In the genomic region with DNA sequence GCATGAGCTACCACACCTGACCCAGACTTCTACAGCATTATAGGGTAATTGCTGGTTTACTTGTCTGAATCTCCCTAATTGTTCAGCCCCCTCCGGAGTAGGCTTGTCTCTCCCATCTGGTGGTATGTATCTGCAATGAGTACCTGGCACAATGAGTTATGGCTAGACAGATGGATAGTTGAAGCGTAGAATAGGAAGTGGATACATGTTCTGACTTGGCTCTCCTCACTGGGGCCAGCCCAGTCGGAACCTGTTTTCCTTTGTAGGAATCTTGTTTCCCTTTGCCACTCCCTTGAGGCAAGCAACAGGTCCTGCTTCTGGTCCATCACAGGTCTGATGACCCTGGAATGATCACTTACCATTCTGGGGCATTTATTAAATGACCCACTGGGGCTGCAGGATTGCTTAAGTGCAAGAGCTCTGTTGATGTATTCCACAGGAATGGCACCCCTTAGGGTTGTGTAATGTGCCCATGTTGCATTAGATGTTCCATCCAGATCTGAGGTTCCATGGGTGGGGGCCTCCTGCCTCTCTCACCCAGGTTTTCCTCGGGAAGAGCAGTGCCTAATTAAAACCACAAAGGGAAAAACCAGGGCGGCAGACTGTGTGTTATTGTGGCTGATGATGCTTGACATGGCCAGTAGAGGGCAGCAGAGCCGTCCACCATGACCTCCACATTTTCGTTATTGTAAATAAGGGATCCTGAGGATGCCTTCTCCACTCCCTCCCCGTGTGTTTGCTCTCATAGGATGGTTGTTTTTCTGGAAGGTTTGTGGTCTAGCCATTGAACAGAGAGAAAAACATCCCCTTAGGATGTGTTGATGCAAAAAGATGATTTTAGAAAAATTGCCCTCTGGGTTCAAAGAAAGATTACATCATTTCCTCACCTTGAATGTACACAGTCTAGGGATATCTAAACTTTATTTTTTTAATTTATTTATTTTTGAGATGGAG, we compare ENCODE assay signal across 1 cellular context.
A peak's percentile ranks its signal among the peaks of the same experiment; 100 is the strongest.
TF ChIP-seq lines count a peak whose summit lies in the region.

No MANE protein-coding gene starts in this region.

TF ChIP-seq in GM12878, 131 proteins besides CTCF, POLR2A, EP300 and RAD21 (continued from another document):
- TF ChIP-seq, protein P1, sequence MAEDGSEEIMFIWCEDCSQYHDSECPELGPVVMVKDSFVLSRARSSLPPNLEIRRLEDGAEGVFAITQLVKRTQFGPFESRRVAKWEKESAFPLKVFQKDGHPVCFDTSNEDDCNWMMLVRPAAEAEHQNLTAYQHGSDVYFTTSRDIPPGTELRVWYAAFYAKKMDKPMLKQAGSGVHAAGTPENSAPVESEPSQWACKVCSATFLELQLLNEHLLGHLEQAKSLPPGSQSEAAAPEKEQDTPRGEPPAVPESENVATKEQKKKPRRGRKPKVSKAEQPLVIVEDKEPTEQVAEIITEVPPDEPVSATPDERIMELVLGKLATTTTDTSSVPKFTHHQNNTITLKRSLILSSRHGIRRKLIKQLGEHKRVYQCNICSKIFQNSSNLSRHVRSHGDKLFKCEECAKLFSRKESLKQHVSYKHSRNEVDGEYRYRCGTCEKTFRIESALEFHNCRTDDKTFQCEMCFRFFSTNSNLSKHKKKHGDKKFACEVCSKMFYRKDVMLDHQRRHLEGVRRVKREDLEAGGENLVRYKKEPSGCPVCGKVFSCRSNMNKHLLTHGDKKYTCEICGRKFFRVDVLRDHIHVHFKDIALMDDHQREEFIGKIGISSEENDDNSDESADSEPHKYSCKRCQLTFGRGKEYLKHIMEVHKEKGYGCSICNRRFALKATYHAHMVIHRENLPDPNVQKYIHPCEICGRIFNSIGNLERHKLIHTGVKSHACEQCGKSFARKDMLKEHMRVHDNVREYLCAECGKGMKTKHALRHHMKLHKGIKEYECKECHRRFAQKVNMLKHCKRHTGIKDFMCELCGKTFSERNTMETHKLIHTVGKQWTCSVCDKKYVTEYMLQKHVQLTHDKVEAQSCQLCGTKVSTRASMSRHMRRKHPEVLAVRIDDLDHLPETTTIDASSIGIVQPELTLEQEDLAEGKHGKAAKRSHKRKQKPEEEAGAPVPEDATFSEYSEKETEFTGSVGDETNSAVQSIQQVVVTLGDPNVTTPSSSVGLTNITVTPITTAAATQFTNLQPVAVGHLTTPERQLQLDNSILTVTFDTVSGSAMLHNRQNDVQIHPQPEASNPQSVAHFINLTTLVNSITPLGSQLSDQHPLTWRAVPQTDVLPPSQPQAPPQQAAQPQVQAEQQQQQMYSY (CRISPR knock-in tag; IDR thresholded peaks at IDR 0.05): no peak
- peak; percentile 79 for TF ChIP-seq YY1 (IDR thresholded peaks at IDR 0.05; ENCODE audit: low read depth, low read length)
- TF ChIP-seq IKZF1 (conservative IDR thresholded peaks at IDR 0.05): peak; percentile 37
- TF ChIP-seq, protein P2, sequence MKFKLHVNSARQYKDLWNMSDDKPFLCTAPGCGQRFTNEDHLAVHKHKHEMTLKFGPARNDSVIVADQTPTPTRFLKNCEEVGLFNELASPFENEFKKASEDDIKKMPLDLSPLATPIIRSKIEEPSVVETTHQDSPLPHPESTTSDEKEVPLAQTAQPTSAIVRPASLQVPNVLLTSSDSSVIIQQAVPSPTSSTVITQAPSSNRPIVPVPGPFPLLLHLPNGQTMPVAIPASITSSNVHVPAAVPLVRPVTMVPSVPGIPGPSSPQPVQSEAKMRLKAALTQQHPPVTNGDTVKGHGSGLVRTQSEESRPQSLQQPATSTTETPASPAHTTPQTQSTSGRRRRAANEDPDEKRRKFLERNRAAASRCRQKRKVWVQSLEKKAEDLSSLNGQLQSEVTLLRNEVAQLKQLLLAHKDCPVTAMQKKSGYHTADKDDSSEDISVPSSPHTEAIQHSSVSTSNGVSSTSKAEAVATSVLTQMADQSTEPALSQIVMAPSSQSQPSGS (IDR thresholded peaks at IDR 0.05; ENCODE audit: low read length): no peak
- TF ChIP-seq RUNX3 (IDR thresholded peaks at IDR 0.05; ENCODE audit: low read length): peak; percentile 72
- TF ChIP-seq PAX5 (IDR thresholded peaks at IDR 0.05; ENCODE audit: borderline replicate concordance, low read depth, low read length): peak; percentile 46; the same call in 1 of the 2 replicates
- peak; percentile 68 for TF ChIP-seq ATF7 (IDR thresholded peaks at IDR 0.05; ENCODE audit: low read depth)
- TF ChIP-seq, protein P3, sequence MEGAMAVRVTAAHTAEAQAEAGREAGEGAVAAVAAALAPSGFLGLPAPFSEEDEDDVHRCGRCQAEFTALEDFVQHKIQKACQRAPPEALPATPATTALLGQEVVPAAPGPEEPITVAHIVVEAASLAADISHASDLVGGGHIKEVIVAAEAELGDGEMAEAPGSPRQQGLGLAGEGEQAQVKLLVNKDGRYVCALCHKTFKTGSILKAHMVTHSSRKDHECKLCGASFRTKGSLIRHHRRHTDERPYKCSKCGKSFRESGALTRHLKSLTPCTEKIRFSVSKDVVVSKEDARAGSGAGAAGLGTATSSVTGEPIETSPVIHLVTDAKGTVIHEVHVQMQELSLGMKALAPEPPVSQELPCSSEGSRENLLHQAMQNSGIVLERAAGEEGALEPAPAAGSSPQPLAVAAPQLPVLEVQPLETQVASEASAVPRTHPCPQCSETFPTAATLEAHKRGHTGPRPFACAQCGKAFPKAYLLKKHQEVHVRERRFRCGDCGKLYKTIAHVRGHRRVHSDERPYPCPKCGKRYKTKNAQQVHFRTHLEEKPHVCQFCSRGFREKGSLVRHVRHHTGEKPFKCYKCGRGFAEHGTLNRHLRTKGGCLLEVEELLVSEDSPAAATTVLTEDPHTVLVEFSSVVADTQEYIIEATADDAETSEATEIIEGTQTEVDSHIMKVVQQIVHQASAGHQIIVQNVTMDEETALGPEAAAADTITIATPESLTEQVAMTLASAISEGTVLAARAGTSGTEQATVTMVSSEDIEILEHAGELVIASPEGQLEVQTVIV (IDR thresholded peaks at IDR 0.05; ENCODE audit: borderline replicate concordance, partially characterized antibody): no peak
- TF ChIP-seq SMC3 (IDR thresholded peaks at IDR 0.05; ENCODE audit: borderline replicate concordance, low read length): peak; percentile 79
